25 cellular contexts compared by ENCODE assay signal in genomic region chr4:104486702-104487101, GRCh38. TPM values are rescaled to one million over a fixed set of nuclear protein-coding genes. Genes with fewer than 3 reads are reported as not detected.
DNase-seq lines count a peak whose midpoint lies in the region; ATAC-seq and TF ChIP-seq lines count a peak whose summit lies in the region.
"Had no signal": no experiment of that assay in that cellular context is flagged by ENCODE, and none has a peak within 500 bp of the region (broad histone marks: within the 10 kb centered on the region; RNA-seq: fewer than 3 reads in every experiment).

No MANE protein-coding gene starts in this region.

- H3K4me3 ChIP-seq in OCI-LY3 (ENCODE audit: low read length) (peak overlapping the region; percentile 7; the same call in 1 of the 2 replicates), sigmoid colon (no peak overlapping the region)
- H3K4me3 ChIP-seq: spleen had no signal

- H3K36me3 ChIP-seq in OCI-LY3 (replicated peaks; ENCODE audit: low read depth, low read length): no peaks in the 10 kb centered on the region
- H3K36me3 ChIP-seq in sigmoid colon: no peaks in the 10 kb centered on the region
- H3K36me3 ChIP-seq: spleen had no signal

- no peaks in the 10 kb centered on the region for H3K9me3 ChIP-seq in OCI-LY3 (ENCODE audit: insufficient read depth, low read length)
- no peaks in the 10 kb centered on the region for H3K9me3 ChIP-seq in sigmoid colon
- H3K9me3 ChIP-seq: spleen had no signal

- peak overlapping the region; percentile 22 for H3K4me2 ChIP-seq in OCI-LY3 (ENCODE audit: low read length)

- TF ChIP-seq POLR2A in sigmoid colon (IDR thresholded peaks at IDR 0.05): no peak

- peaks cover 6% of the 10 kb centered on the region; the same call in 1 of the 2 replicates for H3K79me2 ChIP-seq in OCI-LY3 (ENCODE audit: low read length)

- no peak for TF ChIP-seq EP300 in sigmoid colon (IDR thresholded peaks at IDR 0.05)

- DNase-seq in NCI-H526 treated with DMSO at 0.1 percent for 48 hours (lab: John Stamatoyannopoulos, UW): peak; percentile 11
- DNase-seq in NCI-H526 (lab: John Stamatoyannopoulos, UW): no peak
- DNase-seq in inferior parietal cortex (ENCODE audit: extremely low spot score): peak; percentile 5
- no peak for DNase-seq in sigmoid colon
- no peak for DNase-seq in NCI-H1048 (lab: John Stamatoyannopoulos, UW)
- DNase-seq in activated effector memory CD4-positive, alpha-beta T cell treated with Interleukin-2 at 50 U/mL for 16 hours: no peak
- DNase-seq: anterior cingulate cortex; caudate nucleus; dermis blood vessel endothelial cell; GF-D8; Kasumi-1; NCI-H1092 treated with DMSO at 0.1 percent for 48 hours; occipital lobe; Right ventricle myocardium superior; spleen; stimulated activated CD4-positive, alpha-beta T cell treated with anti-CD3 and anti-CD28 coated beads, Interleukin-2, amount 100 ng/mL, for 48 hours; SW 1271; T1000 had no signal

- peak overlapping the region; percentile 12; the same call in 1 of the 2 replicates for H2AFZ ChIP-seq in OCI-LY3 (ENCODE audit: low read depth, low read length)

- H4K20me1 ChIP-seq in OCI-LY3 (ENCODE audit: insufficient read depth, low read length): no peaks in the 10 kb centered on the region

- no peaks in the 10 kb centered on the region for H3K27me3 ChIP-seq in OCI-LY3 (ENCODE audit: low read depth, low read length)
- H3K27me3 ChIP-seq in sigmoid colon: no peaks in the 10 kb centered on the region

- intact Hi-C loops in sigmoid colon (cut with DNase I): no loop called here

- TF ChIP-seq CTCF in OCI-LY3 (IDR thresholded peaks at IDR 0.05; ENCODE audit: low read depth, low read length) (no peak), sigmoid colon (IDR thresholded peaks at IDR 0.05) (no peak)

- H3K4me1 ChIP-seq in OCI-LY3 (ENCODE audit: low read length): peaks cover 33% of the 10 kb centered on the region
- H3K4me1 ChIP-seq in sigmoid colon: peaks cover 0 to 12% (median 7%) of the 10 kb centered on the region in 4 donors

- 17 to 71% methylated on average over 2 of the region's 2 CpGs for WGBS in sigmoid colon, 2 donors

- no peak for ATAC-seq in GM19035 (IDR thresholded peaks at IDR 0.05; ENCODE audit: unreplicated experiment)
- ATAC-seq: stimulated activated memory B cell treated with anti-CD40 and anti-IgM and Interleukin-4, amounts not matched to agents 10 μg/mL and 1 μg/mL and 100 μg/mL, for 72 hours; WTC11 had no signal

- peak overlapping the region; percentile 8; the same call in 1 of the 2 replicates for H3K9ac ChIP-seq in OCI-LY3 (ENCODE audit: low read length)

- H3K27ac ChIP-seq in OCI-LY3 (ENCODE audit: low read length) (peak overlapping the region; percentile 16), sigmoid colon (no peak overlapping the region)
- H3K27ac ChIP-seq: spleen had no signal

RNA-seq across cellular contexts. Expression of gene CXXC4, which starts 8.0 kb away (rescaled TPM):
- 1 to 10 TPM; 2.2 to 4.3 (median 3.5) TPM for total RNA-seq in sigmoid colon
- polyA plus RNA-seq in sigmoid colon: under 1 TPM; 0.45 to 0.60 (median 0.46) TPM
- total RNA-seq: activated T-helper 1 cell treated with anti-CD3 and anti-CD28 coated beads, Interleukin-12 subunit alpha, Interleukin-12 subunit beta, Interleukin-2, Interleukin-4 antibody, amounts not matched to agents 30 ng/mL and 10 ng/mL and 1 ng/mL, durations not matched to agents 14 hours and 24 hours and 36 hours; dermis blood vessel endothelial cell; lung microvascular endothelial cell had no signal
- polyA plus RNA-seq: BJ had no signal

Comparison
In these comparisons a context has a peak if more than half of its experiments do, and no peak if none do; other contexts are left out.
1. DNase-seq: peak in NCI-H526 treated with DMSO at 0.1 percent for 48 hours (single experiment) and inferior parietal cortex (single experiment); none in NCI-H526 (0 of 2), sigmoid colon (single experiment), NCI-H1048 (single experiment) and activated effector memory CD4-positive, alpha-beta T cell treated with Interleukin-2 at 50 U/mL for 16 hours (single experiment).